ENCODE assay signal across 15 cellular contexts in the genomic region with DNA sequence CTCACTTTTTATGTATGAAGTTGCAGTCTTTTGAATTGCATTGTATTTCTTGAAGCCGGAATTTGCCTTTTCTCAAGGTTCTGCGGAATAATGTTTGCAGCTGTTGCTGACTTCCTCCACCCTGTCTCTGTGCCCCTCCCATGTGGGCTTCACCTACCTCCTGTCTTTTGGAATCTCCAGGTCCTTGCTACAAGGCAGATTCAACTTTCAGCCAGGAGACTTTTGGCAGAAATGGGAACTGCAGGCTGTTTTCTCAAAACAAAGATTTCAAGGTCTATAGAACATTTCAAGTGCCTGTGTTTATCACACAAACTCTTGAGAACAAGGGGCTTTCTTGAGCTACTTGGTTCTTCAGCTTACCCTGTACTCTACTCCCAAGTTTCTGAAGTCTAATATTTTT. TPM values are rescaled to one million over a fixed set of nuclear protein-coding genes. Genes with fewer than 3 reads are reported as not detected.
DNase-seq lines count a peak whose midpoint lies in the region; ATAC-seq and TF ChIP-seq lines count a peak whose summit lies in the region.
"Had no signal": no experiment of that assay in that cellular context is flagged by ENCODE, and none has a peak within 500 bp of the region (broad histone marks: within the 10 kb centered on the region; RNA-seq: fewer than 3 reads in every experiment).

No MANE protein-coding gene starts in this region.

- TF ChIP-seq CTCF in AG10803 (conservative IDR thresholded peaks at IDR 0.05; ENCODE audit: low read length) (peak; percentile 22; the same call in 1 of the 2 replicates), HFFc6 (IDR thresholded peaks at IDR 0.05) (peak; percentile 43), VCaP (conservative IDR thresholded peaks at IDR 0.05) (peak; percentile 30)

- H3K4me3 ChIP-seq in AG10803 (ENCODE audit: low read length): no peak overlapping the region
- H3K4me3 ChIP-seq: thoracic aorta had no signal

- H3K27ac ChIP-seq in VCaP: no peak overlapping the region
- H3K27ac ChIP-seq: thoracic aorta, WERI-Rb-1 had no signal

- H3K27me3 Mint-ChIP-seq in HFFc6 (ENCODE audit: insufficient read depth): no peaks in the 10 kb centered on the region

- peaks cover 6% of the 10 kb centered on the region; the same call in 1 of the 2 replicates for H3K36me3 Mint-ChIP-seq in HFFc6 (ENCODE audit: low read depth)

- ATAC-seq in activated CD4-positive, CD25-positive, alpha-beta regulatory T cell treated with anti-CD3 and anti-CD28 coated beads, Interleukin-2, amount 50 U/mL, for 24 hours: no peak

- no peak overlapping the region for H3K4me3 Mint-ChIP-seq in HFFc6

- H3K9me3 Mint-ChIP-seq in HFFc6: no peaks in the 10 kb centered on the region

- intact Hi-C loops in posterior vena cava (cut with DNase I): no loop called here

- H3K27ac Mint-ChIP-seq in HFFc6: no peak overlapping the region

- DNase-seq in AG10803 (ENCODE audit: low read depth) (no peak), HFFc6 (no peak), iPS DF 19.7 (ENCODE audit: low read depth, low spot score) (peak; percentile 56), posterior vena cava (ENCODE audit: low spot score) (no peak), medulla oblongata (ENCODE audit: extremely low spot score) (no peak), activated gamma-delta T cell (lab: John Stamatoyannopoulos, UW) (no peak)
- DNase-seq: activated T-cell treated with anti-CD3 and anti-CD28 coated beads for 4 hours; amniotic stem cell; effector CD8-positive, alpha-beta T cell; GOT3; SHP77; WERI-Rb-1 had no signal

- peaks cover 18% of the 10 kb centered on the region for H3K4me1 Mint-ChIP-seq in HFFc6 (ENCODE audit: low read depth)

RNA-seq across cellular contexts. Expression of gene ZNF236, which starts 25.6 kb away (rescaled TPM):
- total RNA-seq in HFFc6 (2021; fragmentation: NEBNext Ultra II Directional; extraction: Animal tissue kit (Norgen Biotek cat#: 25700)): 10 to 100 TPM in 1 of 6 experiments, 1 to 10 TPM in 5; 6.3 to 10.4 (median 8.1) TPM
- 10 to 100 TPM; 14.1 to 14.2 TPM for total RNA-seq in posterior vena cava
